In the genomic region with DNA sequence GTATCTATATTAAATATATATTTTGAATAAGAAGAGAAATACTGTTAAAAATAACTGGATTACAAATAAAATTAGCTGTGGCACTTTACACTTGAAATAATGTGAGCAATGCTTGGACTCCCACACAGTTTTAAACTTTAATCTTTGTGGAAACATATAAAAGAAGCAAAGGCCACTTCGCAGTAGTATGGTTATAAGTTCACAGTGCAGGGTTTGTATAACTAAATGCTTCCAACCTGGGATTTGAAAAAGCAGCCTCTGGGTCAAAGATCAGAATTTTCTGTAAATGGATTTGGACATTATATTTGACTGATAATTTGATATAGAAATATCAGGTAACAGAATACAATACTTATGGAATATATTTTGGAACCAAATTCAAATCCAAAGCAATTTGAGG, we compare ENCODE assay signal across 30 cellular contexts. TPM values are rescaled to one million over a fixed set of nuclear protein-coding genes. Genes with fewer than 3 reads are reported as not detected.
DNase-seq lines count a peak whose midpoint lies in the region; ATAC-seq, FAIRE-seq and TF ChIP-seq lines count a peak whose summit lies in the region.
"Had no signal": no experiment of that assay in that cellular context is flagged by ENCODE, and none has a peak within 500 bp of the region (broad histone marks: within the 10 kb centered on the region; RNA-seq: fewer than 3 reads in every experiment).

No MANE protein-coding gene starts in this region.

- POLR2A ChIA-PET in HepG2 (lab: Yijun Ruan, JAX): no interaction called here
- POLR2A ChIA-PET in naive thymus-derived CD8-positive, alpha-beta T cell (lab: Charles Lee): no interaction called here

- CTCF ChIA-PET in HepG2 (lab: Yijun Ruan, JAX; ENCODE audit: low intra/inter-chr PET ratio, low total read pairs): no interaction called here

- no peaks in the 10 kb centered on the region for H3K36me3 ChIP-seq in kidney (ENCODE audit: control insufficient read depth in 1 of 2, insufficient read depth in 2 of 2, low read length in 2 of 2)
- no peaks in the 10 kb centered on the region for H3K36me3 ChIP-seq in HepG2 (replicated peaks in 1 of 2; ENCODE audit: control insufficient read depth in 1 of 2, insufficient read depth in 2 of 2, low read length in 2 of 2)
- H3K36me3 ChIP-seq in right lobe of liver: no peaks in the 10 kb centered on the region
- no peaks in the 10 kb centered on the region for H3K36me3 ChIP-seq in small intestine (ENCODE audit: control insufficient read depth in 2 of 2, insufficient read depth in 2 of 2, low read length in 2 of 2)
- H3K36me3 ChIP-seq in spleen: no peaks in the 10 kb centered on the region
- H3K36me3 ChIP-seq: BE2C, BLaER1 had no signal

- no peaks in the 10 kb centered on the region for H4K20me1 ChIP-seq in HepG2 (ENCODE audit: insufficient read depth, low read length)
- H4K20me1 ChIP-seq: BLaER1 had no signal

- no peaks in the 10 kb centered on the region for H3K4me1 Mint-ChIP-seq in naive thymus-derived CD8-positive, alpha-beta T cell
- H3K4me1 Mint-ChIP-seq: CD14-positive monocyte; CD4-positive, alpha-beta memory T cell; CD4-positive, CD25-positive, alpha-beta regulatory T cell; CD8-positive, alpha-beta memory T cell had no signal

- H3K27me3 Mint-ChIP-seq in naive thymus-derived CD8-positive, alpha-beta T cell: no peaks in the 10 kb centered on the region
- H3K27me3 Mint-ChIP-seq: CD4-positive, alpha-beta memory T cell; CD4-positive, CD25-positive, alpha-beta regulatory T cell; CD8-positive, alpha-beta memory T cell had no signal

- peaks cover 0 to 6% of the 10 kb centered on the region in 2 donors for H3K4me1 ChIP-seq in kidney (ENCODE audit: control insufficient read depth in 1 of 2, insufficient read depth in 1 of 2, low read depth in 1 of 2, low read length in 2 of 2)
- no peaks in the 10 kb centered on the region for H3K4me1 ChIP-seq in HepG2 (ENCODE audit: insufficient read depth, low read length)
- peaks cover 0 to 44% (median 17%) of the 10 kb centered on the region in 4 donors for H3K4me1 ChIP-seq in right lobe of liver
- no peaks in the 10 kb centered on the region for H3K4me1 ChIP-seq in small intestine (ENCODE audit: control insufficient read depth in 2 of 2, insufficient read depth in 1 of 2, low read depth in 1 of 2, low read length in 1 of 2)
- no peaks in the 10 kb centered on the region for H3K4me1 ChIP-seq in spleen
- H3K4me1 ChIP-seq: BE2C, BLaER1 had no signal

- no peak overlapping the region for H2AFZ ChIP-seq in HepG2 (ENCODE audit: low read length)

- no peak for TF ChIP-seq EP300 in HepG2 (IDR thresholded peaks at IDR 0.05; ENCODE audit: low read depth in 2 of 2, low read length in 2 of 2)
- no peak for TF ChIP-seq EP300 in HepG2 (CRISPR knock-in tag; IDR thresholded peaks at IDR 0.05; ENCODE audit: borderline replicate concordance)

- no peak overlapping the region for H3K4me3 ChIP-seq in kidney (ENCODE audit: low read length in 2 of 2)
- no peak overlapping the region for H3K4me3 ChIP-seq in HepG2 (replicated peaks in 1 of 3; ENCODE audit: insufficient read depth in 1 of 3, low read depth in 2 of 3, low read length in 3 of 3)
- H3K4me3 ChIP-seq in right lobe of liver: no peak overlapping the region
- H3K4me3 ChIP-seq in small intestine (ENCODE audit: low read depth in 1 of 2, low read length in 2 of 2): no peak overlapping the region
- H3K4me3 ChIP-seq in spleen: no peak overlapping the region
- H3K4me3 ChIP-seq: BLaER1, GM12878 had no signal

- H3K27me3 ChIP-seq in HepG2 (ENCODE audit: control insufficient read depth in 1 of 2, insufficient read depth in 2 of 2, low read length in 2 of 2): no peaks in the 10 kb centered on the region
- H3K27me3 ChIP-seq in right lobe of liver: no peaks in the 10 kb centered on the region
- no peaks in the 10 kb centered on the region for H3K27me3 ChIP-seq in small intestine (ENCODE audit: control insufficient read depth in 2 of 2, insufficient read depth in 2 of 2, low read length in 2 of 2)
- no peaks in the 10 kb centered on the region for H3K27me3 ChIP-seq in spleen (replicated peaks in 1 of 7)
- H3K27me3 ChIP-seq: BE2C, BLaER1 had no signal

- H3K9me3 Mint-ChIP-seq in naive thymus-derived CD8-positive, alpha-beta T cell: peaks cover 0 to 2% (median 0%) of the 10 kb centered on the region in 9 donors

- H3K36me3 Mint-ChIP-seq in naive thymus-derived CD8-positive, alpha-beta T cell: peaks cover 0 to 3% (median 3%) of the 10 kb centered on the region in 3 donors
- H3K36me3 Mint-ChIP-seq: CD14-positive monocyte had no signal

- intact Hi-C loops in kidney (cut with DNase I) (no loop called here), HepG2 (cut with micrococcal nuclease; ENCODE audit: unreplicated experiment) (no loop called here), right lobe of liver (cut with DNase I) (no loop called here), spleen (cut with DNase I; ENCODE audit: low total_unique reads) (no loop called here)

- no peak overlapping the region for H3K27ac Mint-ChIP-seq in naive thymus-derived CD8-positive, alpha-beta T cell
- H3K27ac Mint-ChIP-seq: CD14-positive monocyte; CD4-positive, alpha-beta memory T cell; CD8-positive, alpha-beta memory T cell had no signal

- no peak overlapping the region for H3K4me3 Mint-ChIP-seq in naive thymus-derived CD8-positive, alpha-beta T cell
- H3K4me3 Mint-ChIP-seq: CD14-positive monocyte; CD4-positive, alpha-beta memory T cell; CD4-positive, CD25-positive, alpha-beta regulatory T cell; CD8-positive, alpha-beta memory T cell had no signal

- H3K9me3 ChIP-seq in kidney (ENCODE audit: control insufficient read depth in 1 of 2, low read length in 2 of 2) (no peaks in the 10 kb centered on the region), HepG2 (ENCODE audit: low read length) (no peaks in the 10 kb centered on the region), right lobe of liver (no peaks in the 10 kb centered on the region), small intestine (ENCODE audit: control insufficient read depth, low read depth) (no peaks in the 10 kb centered on the region), spleen (no peaks in the 10 kb centered on the region)
- H3K9me3 ChIP-seq: BE2C, BLaER1 had no signal

- no peak overlapping the region for H3K9ac ChIP-seq in kidney (ENCODE audit: low read length in 2 of 2)
- no peak overlapping the region for H3K9ac ChIP-seq in HepG2 (ENCODE audit: insufficient read depth, low read depth, low read length)
- H3K9ac ChIP-seq: BLaER1 had no signal

- DNase-seq in kidney: no peak
- no peak for DNase-seq in HepG2 (ENCODE audit: low spot score)
- no peak for DNase-seq in right lobe of liver
- peak; percentile 31 for DNase-seq in small intestine
- no peak for DNase-seq in NCI-H146 treated with DMSO at 0.1 percent for 48 hours (lab: John Stamatoyannopoulos, UW; ENCODE audit: unreplicated experiment)
- no peak for DNase-seq in naive thymus-derived CD8-positive, alpha-beta T cell
- DNase-seq in spleen: no peak
- DNase-seq: 8988T; ACHN; BE2C; C1 segment of cervical spinal cord; CD4-positive, alpha-beta memory T cell; CD4-positive, CD25-positive, alpha-beta regulatory T cell; CD8-positive, alpha-beta memory T cell; COR-L47; DMS 273 treated with DMSO at 0.1 percent for 48 hours; DMS153; DMS53; DMS79; DND-41; EL; GDM1 had no signal

- TF ChIP-seq POLR2A in HepG2 (IDR thresholded peaks at IDR 0.05; ENCODE audit: insufficient read depth in 1 of 2, low read depth in 2 of 2, low read length in 2 of 2) (no peak), right lobe of liver (IDR thresholded peaks at IDR 0.05) (no peak), spleen (IDR thresholded peaks at IDR 0.05) (no peak)

- TF ChIP-seq CTCF in kidney (IDR thresholded peaks at IDR 0.05; ENCODE audit: borderline replicate concordance, extremely low read depth, insufficient read depth) (no peak), HepG2 (CRISPR knock-in tag; IDR thresholded peaks at IDR 0.05) (no peak), right lobe of liver (IDR thresholded peaks at IDR 0.05) (no peak), spleen (IDR thresholded peaks at IDR 0.05 in 8 of 11, conservative IDR thresholded peaks at IDR 0.05 in 3 of 11) (no peak)

- WGBS in HepG2 (ENCODE audit: low lambda C conversion rate): 3% methylated on average over 1 of the region's 1 CpG
- WGBS in right lobe of liver (ENCODE audit: insufficient coverage, low coverage, low lambda C conversion rate, missing lambda C conversion rate): 30% methylated on average over 1 of the region's 1 CpG
- WGBS in small intestine, 3 donors: 18 to 67% (median 44%) methylated on average over 1 of the region's 1 CpG
- 80 to 96% (median 92%) methylated on average over 1 of the region's 1 CpG for whole genome bisulfite sequencing in spleen, 5 donors

- H3K79me2 ChIP-seq in HepG2 (ENCODE audit: insufficient read depth, low read length): no peaks in the 10 kb centered on the region

- FAIRE-seq in kidney (lab: Jason Lieb, UNC): peak; percentile 33
- FAIRE-seq in HepG2 (lab: Jason Lieb, UNC): no peak
- FAIRE-seq in small intestine (lab: Jason Lieb, UNC): no peak
- FAIRE-seq: A204.1, GM12878, GM12892, GM18507, GM19239 had no signal

- no peak overlapping the region for H3K4me2 ChIP-seq in HepG2 (ENCODE audit: low read depth, low read length)
- H3K4me2 ChIP-seq: BLaER1 had no signal

- in situ Hi-C loops in HepG2 (cut with HindIII; ENCODE audit: extremely low pct_ligation_motif_present, low pct_unique_long_range_greater_than_20kb): loop anchor here (25.0 kb wide), 1 partner anchor 1654 kb away; no protein-coding TSS in a partner anchor

- no TSS peak for BruUV-seq in HepG2 (replicated peaks; lab: Mats Ljungman, UMichigan)

- no peak for TF ChIP-seq RAD21 in HepG2 (CRISPR knock-in tag; IDR thresholded peaks at IDR 0.05)

- H3K27ac ChIP-seq in kidney (ENCODE audit: low read depth in 2 of 2, low read length in 2 of 2): no peak overlapping the region
- no peak overlapping the region for H3K27ac ChIP-seq in HepG2 (ENCODE audit: extremely low read length, insufficient read depth, low read length)
- H3K27ac ChIP-seq in right lobe of liver: peak overlapping the region in 2 of 3 donors; percentile 35 to 63
- H3K27ac ChIP-seq in small intestine (ENCODE audit: low read depth in 1 of 2, low read length in 1 of 2): no peak overlapping the region
- no peak overlapping the region for H3K27ac ChIP-seq in spleen
- H3K27ac ChIP-seq: BLaER1 had no signal

- no peak for ATAC-seq in HepG2
- peak; percentile 47 to 73 (median 64) for ATAC-seq in right lobe of liver
- ATAC-seq in GM21737 (IDR thresholded peaks at IDR 0.05; ENCODE audit: unreplicated experiment): no peak
- ATAC-seq in naive thymus-derived CD8-positive, alpha-beta T cell: no peak
- ATAC-seq: GM12878 had no signal

RNA-seq across cellular contexts. Expression of a gene that starts 46.9 kb away (rescaled TPM):
- total RNA-seq in kidney: 0.72 TPM
- polyA plus RNA-seq in kidney (ENCODE audit: insufficient read depth, low read depth, low replicate concordance): 0.37 TPM
- 16.1 and 23.8 TPM in 2 replicates for total RNA-seq in HepG2 (2016; rRNA removed; fragmentation: Illumina TruSeq; extraction: Trizol)
- total RNA-seq in HepG2 (2016; cell fraction: cytosol; rRNA removed; fragmentation: Illumina TruSeq; extraction: Trizol; ENCODE audit: low read depth): 6.4 and 6.9 TPM in 2 replicates
- total RNA-seq in HepG2 (2016; cell fraction: insoluble cytoplasmic fraction; rRNA removed; fragmentation: Illumina TruSeq; extraction: Trizol): 15.3 and 19.8 TPM in 2 replicates
- total RNA-seq in HepG2 (2016; cell fraction: membrane; rRNA removed; fragmentation: Illumina TruSeq; extraction: Trizol): 15.4 and 15.5 TPM in 2 replicates
- 14.4 and 14.6 TPM in 2 replicates for total RNA-seq in HepG2 (2016; cell fraction: nucleus; rRNA removed; fragmentation: Illumina TruSeq; extraction: Trizol)
- 1.4 and 2.1 TPM in 2 replicates for polyA plus RNA-seq in HepG2 (2011; rRNA removed)
- polyA plus RNA-seq in HepG2 (2011; cell fraction: cytosol; rRNA removed): 0.97 and 1.4 TPM in 2 replicates
- 0.50 and 1.2 TPM in 2 replicates for polyA plus RNA-seq in HepG2 (2011; cell fraction: nucleus; rRNA removed)
- polyA plus RNA-seq in HepG2 (2012): 2.4 and 5.4 TPM in 2 replicates
- polyA plus RNA-seq in HepG2 (2016; cell fraction: cytosol; fragmentation: Illumina TruSeq; extraction: Trizol; ENCODE audit: low read depth): 4.9 and 5.5 TPM in 2 replicates
- 22.0 and 23.5 TPM in 2 replicates for polyA plus RNA-seq in HepG2 (2016; cell fraction: insoluble cytoplasmic fraction; fragmentation: Illumina TruSeq; extraction: Trizol; ENCODE audit: low read depth)
- polyA plus RNA-seq in HepG2 (2016; cell fraction: membrane; fragmentation: Illumina TruSeq; extraction: Trizol; ENCODE audit: low read depth): 8.3 and 10.1 TPM in 2 replicates
- 13.8 TPM in 2 replicates for polyA plus RNA-seq in HepG2 (2016; cell fraction: nucleus; fragmentation: Illumina TruSeq; extraction: Trizol; ENCODE audit: insufficient read depth, low read depth)
- polyA minus RNA-seq in HepG2 (2011; rRNA and poly(A)+ RNA removed; ENCODE audit: low replicate concordance): 0.90 and 4.6 TPM in 2 replicates
- 2.0 and 3.3 TPM in 2 replicates for polyA minus RNA-seq in HepG2 (2011; cell fraction: cytosol; rRNA and poly(A)+ RNA removed)
- 6.8 and 11.5 TPM in 2 replicates for polyA minus RNA-seq in HepG2 (2011; cell fraction: nucleus; rRNA and poly(A)+ RNA removed)
- 1 to 10 TPM in 1 of 6 experiments, under 1 TPM in 5; 0.20 to 1.1 (median 0.58) TPM for total RNA-seq in right lobe of liver
- polyA plus RNA-seq in small intestine: 1 to 10 TPM; 1.6 to 5.8 (median 2.2) TPM
- total RNA-seq in naive thymus-derived CD8-positive, alpha-beta T cell: 1 to 10 TPM in 1 of 2 experiments, under 1 TPM in 1; 0.88 to 1.1 TPM
- under 1 TPM; 0.45 to 0.76 (median 0.49) TPM for polyA plus RNA-seq in naive thymus-derived CD8-positive, alpha-beta T cell
- 1 to 10 TPM; 1.9 to 5.7 (median 3.2) TPM for total RNA-seq in spleen
- 1 to 10 TPM; 2.0 to 2.8 (median 2.1) TPM for polyA plus RNA-seq in spleen

Comparison
In these comparisons a context has a peak if more than half of its experiments do, and no peak if none do; other contexts are left out.
1. H3K27ac ChIP-seq: peak in right lobe of liver (2 of 3); none in kidney (0 of 2), HepG2 (single experiment), small intestine (0 of 2) and spleen (0 of 8).
2. ATAC-seq: peak in right lobe of liver (4 of 4); none in HepG2 (single experiment), GM21737 (single experiment) and naive thymus-derived CD8-positive, alpha-beta T cell (0 of 2).